8 cellular contexts compared by ENCODE assay signal in the genomic region with DNA sequence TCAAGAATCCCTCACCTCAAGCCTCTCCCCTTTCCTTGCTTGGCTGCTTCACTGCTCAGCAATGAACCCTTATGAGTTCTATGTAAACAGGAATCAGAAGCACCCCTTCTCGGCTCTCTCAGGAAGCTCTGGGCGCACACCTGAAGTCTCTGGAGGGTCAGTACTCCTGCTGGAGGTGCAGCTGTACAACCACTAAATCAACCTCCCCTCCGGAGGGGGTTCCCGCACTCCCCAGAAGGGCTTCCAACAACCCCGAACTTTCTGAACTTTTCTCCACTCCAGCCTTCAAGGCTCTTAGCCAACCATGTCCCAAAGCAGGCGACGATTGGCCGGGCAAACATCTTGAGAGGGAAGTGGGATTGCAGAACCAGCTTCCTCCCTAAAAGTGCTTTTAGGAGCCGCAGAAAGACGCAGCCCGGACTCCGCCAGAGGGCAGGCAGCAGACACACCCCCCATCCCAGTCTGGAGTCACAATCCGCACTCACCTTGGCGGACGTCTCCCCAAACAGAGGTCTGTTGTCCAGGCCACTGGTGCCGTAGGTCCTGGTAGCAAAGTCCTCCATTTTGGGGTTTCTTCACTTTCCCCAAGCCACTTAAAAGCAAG. TPM values are rescaled to one million over a fixed set of nuclear protein-coding genes. Genes with fewer than 3 reads are reported as not detected.
DNase-seq lines count a peak whose midpoint lies in the region; ATAC-seq, FAIRE-seq and TF ChIP-seq lines count a peak whose summit lies in the region.

No MANE protein-coding gene starts in this region.

- intact Hi-C loops in HepG2 (cut with micrococcal nuclease; ENCODE audit: unreplicated experiment) = no loop called here

- H3K4me1 Mint-ChIP-seq in stimulated activated effector memory CD8-positive, alpha-beta T cell treated with anti-CD3 and anti-CD28 coated beads, Interleukin-12 subunit alpha, Interleukin-12 subunit beta, amount 100 ng/mL, for 72 hours = peaks cover 21% of the 10 kb centered on the region

- H3K4me1 ChIP-seq in A549 (peaks cover 11% of the 10 kb centered on the region), HepG2 (ENCODE audit: insufficient read depth, low read length) (peaks cover 41% of the 10 kb centered on the region)

- no peaks in the 10 kb centered on the region for H3K9me3 Mint-ChIP-seq in stimulated activated effector memory CD8-positive, alpha-beta T cell treated with anti-CD3 and anti-CD28 coated beads, Interleukin-12 subunit alpha, Interleukin-12 subunit beta, amount 100 ng/mL, for 72 hours

- H3K36me3 Mint-ChIP-seq in stimulated activated effector memory CD8-positive, alpha-beta T cell treated with anti-CD3 and anti-CD28 coated beads, Interleukin-12 subunit alpha, Interleukin-12 subunit beta, amount 100 ng/mL, for 72 hours = peaks cover 59% of the 10 kb centered on the region

- peak overlapping the region; percentile 67 to 86 for H3K27ac ChIP-seq in A549
- H3K27ac ChIP-seq in HepG2 (ENCODE audit: extremely low read length, insufficient read depth, low read length) = peak overlapping the region; percentile 55

- no TSS peak for BruUV-seq in HepG2 (replicated peaks; lab: Mats Ljungman, UMichigan)

- H3K36me3 ChIP-seq in HepG2 (replicated peaks in 1 of 2; ENCODE audit: control insufficient read depth in 1 of 2, insufficient read depth in 2 of 2, low read length in 2 of 2) = no peaks in the 10 kb centered on the region

- DNase-seq in A549 (ENCODE audit: low read depth in 1 of 2, low spot score in 1 of 2) = peak; percentile 42 to 50
- DNase-seq in GM18507 (ENCODE audit: extremely low spot score, insufficient read length, low read depth) = peak; percentile 17
- peak; percentile 26 for DNase-seq in T-helper 22 cell (ENCODE audit: low read depth)
- peak; percentile 31 for DNase-seq in dedifferentiated amniotic fluid mesenchymal stem cell (ENCODE audit: extremely low spot score)
- DNase-seq in HepG2 (ENCODE audit: low spot score) = peak; percentile 28
- DNase-seq in stimulated activated effector memory CD8-positive, alpha-beta T cell treated with anti-CD3 and anti-CD28 coated beads, Interleukin-12 subunit alpha, Interleukin-12 subunit beta, amount 100 ng/mL, for 72 hours (ENCODE audit: low spot score in 2 of 2) = peak in 1 of 2 donors; percentile 71
- DNase-seq in HTR-8/SVneo (ENCODE audit: insufficient read length, low spot score) = no peak

- no peak for TF ChIP-seq POLR2A in A549 (IDR thresholded peaks at IDR 0.05; ENCODE audit: low read length)
- TF ChIP-seq POLR2A in HepG2 (IDR thresholded peaks at IDR 0.05; ENCODE audit: insufficient read depth in 1 of 2, low read depth in 2 of 2, low read length in 2 of 2) = no peak

- in situ Hi-C loops in HepG2 (cut with HindIII; ENCODE audit: extremely low pct_ligation_motif_present, low pct_unique_long_range_greater_than_20kb) = no loop called here

- H3K4me3 ChIP-seq in A549 (peak overlapping the region; percentile 99), HepG2 (replicated peaks in 1 of 3; ENCODE audit: insufficient read depth in 1 of 3, low read depth in 2 of 3, low read length in 3 of 3) (peak overlapping the region; percentile 82 to 95 (median 89))

- H3K4me3 Mint-ChIP-seq in stimulated activated effector memory CD8-positive, alpha-beta T cell treated with anti-CD3 and anti-CD28 coated beads, Interleukin-12 subunit alpha, Interleukin-12 subunit beta, amount 100 ng/mL, for 72 hours = peak overlapping the region; percentile 99

- TF ChIP-seq CTCF in A549 (IDR thresholded peaks at IDR 0.05) = no peak
- no peak for TF ChIP-seq CTCF in HepG2 (CRISPR knock-in tag; IDR thresholded peaks at IDR 0.05)

- H3K79me2 ChIP-seq in HepG2 (ENCODE audit: insufficient read depth, low read length) = peaks cover 10% of the 10 kb centered on the region

- peak overlapping the region; percentile 98 for H3K27ac Mint-ChIP-seq in stimulated activated effector memory CD8-positive, alpha-beta T cell treated with anti-CD3 and anti-CD28 coated beads, Interleukin-12 subunit alpha, Interleukin-12 subunit beta, amount 100 ng/mL, for 72 hours

- CTCF ChIA-PET in A549 (lab: Yijun Ruan, JAX) (interaction anchor here (4.0 kb wide), 1 partner anchor 18 kb away, joined by 20 read pairs; no protein-coding TSS in a partner anchor), HepG2 (lab: Yijun Ruan, JAX; ENCODE audit: low intra/inter-chr PET ratio, low total read pairs) (no interaction called here)

- peak; percentile 70 to 72 for ATAC-seq in A549
- ATAC-seq in HG03460 (IDR thresholded peaks at IDR 0.05; ENCODE audit: unreplicated experiment) = peak; percentile 16
- ATAC-seq in HepG2 = peak; percentile 66
- ATAC-seq in stimulated activated effector memory CD8-positive, alpha-beta T cell treated with anti-CD3 and anti-CD28 coated beads, Interleukin-12 subunit alpha, Interleukin-12 subunit beta, amount 100 ng/mL, for 72 hours = no peak

- H3K4me2 ChIP-seq in A549 (peak overlapping the region; percentile 77), HepG2 (ENCODE audit: low read depth, low read length) (peak overlapping the region; percentile 90)

- peaks cover 0 to 11% of the 10 kb centered on the region in 2 experiments; a peak in 2 of 5 replicates for H3K27me3 ChIP-seq in HepG2 (ENCODE audit: control insufficient read depth in 1 of 2, insufficient read depth in 2 of 2, low read length in 2 of 2)

- no peak overlapping the region for H2AFZ ChIP-seq in HepG2 (ENCODE audit: low read length)

- peak overlapping the region; percentile 79 for H3K9ac ChIP-seq in HepG2 (ENCODE audit: insufficient read depth, low read depth, low read length)

- FAIRE-seq in A549 (lab: Jason Lieb, UNC) = no peak
- peak; percentile 87 for FAIRE-seq in GM18507 (lab: Jason Lieb, UNC)
- no peak for FAIRE-seq in HepG2 (lab: Jason Lieb, UNC)
- FAIRE-seq in HTR-8/SVneo (lab: Jason Lieb, UNC) = no peak

- TF ChIP-seq RAD21 in A549 (conservative IDR thresholded peaks at IDR 0.05 in 1 of 2, IDR thresholded peaks at IDR 0.05 in 1 of 2) (no peak), HepG2 (CRISPR knock-in tag; IDR thresholded peaks at IDR 0.05) (no peak)

- POLR2A ChIA-PET in A549 (lab: Yijun Ruan, JAX) (interaction anchor here (2.9 kb wide), 1 partner anchor 66 kb away, joined by 24 read pairs; the partner anchor contains the start of gene DMTF1), HepG2 (lab: Yijun Ruan, JAX) (interaction anchor here (0.9 to 1.9 kb wide), 4 partner anchors 8 to 67 kb away, joined by 3 to 10 read pairs (median 6); partner anchors contain the start of gene DMTF1)

- H4K20me1 ChIP-seq in HepG2 (ENCODE audit: insufficient read depth, low read length) = no peaks in the 10 kb centered on the region; the same call in 1 of the 2 replicates

- H3K9me3 ChIP-seq in A549 (no peaks in the 10 kb centered on the region), HepG2 (ENCODE audit: low read length) (no peaks in the 10 kb centered on the region)

- TF ChIP-seq EP300 in A549 (IDR thresholded peaks at IDR 0.05) = no peak
- no peak for TF ChIP-seq EP300 in HepG2 (IDR thresholded peaks at IDR 0.05; ENCODE audit: low read depth in 2 of 2, low read length in 2 of 2)
- no peak for TF ChIP-seq EP300 in HepG2 (CRISPR knock-in tag; IDR thresholded peaks at IDR 0.05; ENCODE audit: borderline replicate concordance)

- WGBS in A549 (ENCODE audit: missing lambda C conversion rate) = 11% methylated on average over 14 of the region's 16 CpGs
- WGBS in HepG2 (ENCODE audit: low lambda C conversion rate) = 21% methylated on average over 9 of the region's 16 CpGs

TF ChIP-seq in A549, 52 proteins besides CTCF, POLR2A, EP300 and RAD21 (continues in another document):
- TF ChIP-seq EHMT2 (IDR thresholded peaks at IDR 0.05; ENCODE audit: low read depth) (no peak), CBX8 (IDR thresholded peaks at IDR 0.05) (no peak), HES2 (IDR thresholded peaks at IDR 0.05) (no peak)

TF ChIP-seq in HepG2, 621 proteins besides CTCF, POLR2A, EP300 and RAD21 (continues in another document):
- TF ChIP-seq GATAD1 (CRISPR knock-in tag; IDR thresholded peaks at IDR 0.05) = 0 out of 2 replicates have a peak, but pooled peaks have one; percentile 8
- TF ChIP-seq TBX2 (CRISPR knock-in tag; IDR thresholded peaks at IDR 0.05; ENCODE audit: borderline replicate concordance) = 0 out of 2 replicates have a peak, but pooled peaks have one; percentile 15
- peak; percentile 2; the same call in 1 of the 2 replicates for TF ChIP-seq HOXA3 (CRISPR knock-in tag; IDR thresholded peaks at IDR 0.05)
- TF ChIP-seq ZNF562 (CRISPR knock-in tag; IDR thresholded peaks at IDR 0.05; ENCODE audit: borderline replicate concordance) = no peak
- 0 out of 2 replicates have a peak, but pooled peaks have one; percentile 18 for TF ChIP-seq ZNF605 (CRISPR knock-in tag; IDR thresholded peaks at IDR 0.05)

RNA-seq across cellular contexts. Expression of gene TMEM243, which starts 0.5 kb away (rescaled TPM):
- polyA plus RNA-seq in A549 (2011; rRNA removed) (35.0 and 36.1 TPM in 2 replicates), A549 (2017; fragmentation: RNase III; extraction: RNeasy Plus Mini Kit Qiagen cat#74134 plus additional on column Dnase treatment) (19.4 to 23.7 TPM (median 23.0 TPM) in 3 replicates), HepG2 (2011; rRNA removed) (16.8 and 25.1 TPM in 2 replicates)
- polyA plus RNA-seq in A549 (2012; cell fraction: cytosol; rRNA removed) = 16.5 and 17.6 TPM in 2 replicates
- 11.7 and 15.6 TPM in 2 replicates for polyA plus RNA-seq in A549 (2012; cell fraction: nucleus; rRNA removed)
- 9.4 and 13.4 TPM in 2 replicates for polyA minus RNA-seq in A549 (2011; rRNA and poly(A)+ RNA removed)
- total RNA-seq in HepG2 (2016; rRNA removed; fragmentation: Illumina TruSeq; extraction: Trizol) = 25.1 and 31.2 TPM in 2 replicates
- 27.6 and 31.4 TPM in 2 replicates for total RNA-seq in HepG2 (2016; cell fraction: cytosol; rRNA removed; fragmentation: Illumina TruSeq; extraction: Trizol; ENCODE audit: low read depth)
- 23.7 and 29.6 TPM in 2 replicates for total RNA-seq in HepG2 (2016; cell fraction: insoluble cytoplasmic fraction; rRNA removed; fragmentation: Illumina TruSeq; extraction: Trizol)
- total RNA-seq in HepG2 (2016; cell fraction: membrane; rRNA removed; fragmentation: Illumina TruSeq; extraction: Trizol) = 48.4 and 50.6 TPM in 2 replicates
- total RNA-seq in HepG2 (2016; cell fraction: nucleus; rRNA removed; fragmentation: Illumina TruSeq; extraction: Trizol) = 34.7 and 36.7 TPM in 2 replicates
- polyA plus RNA-seq in HepG2 (2011; cell fraction: cytosol; rRNA removed) = 13.5 and 14.8 TPM in 2 replicates
- polyA plus RNA-seq in HepG2 (2011; cell fraction: nucleus; rRNA removed) = 18.5 and 23.0 TPM in 2 replicates
- polyA plus RNA-seq in HepG2 (2012) = 16.1 and 18.1 TPM in 2 replicates
- 30.0 and 41.0 TPM in 2 replicates for polyA plus RNA-seq in HepG2 (2016; cell fraction: cytosol; fragmentation: Illumina TruSeq; extraction: Trizol; ENCODE audit: low read depth)
- 29.9 and 30.3 TPM in 2 replicates for polyA plus RNA-seq in HepG2 (2016; cell fraction: insoluble cytoplasmic fraction; fragmentation: Illumina TruSeq; extraction: Trizol; ENCODE audit: low read depth)
- polyA plus RNA-seq in HepG2 (2016; cell fraction: membrane; fragmentation: Illumina TruSeq; extraction: Trizol; ENCODE audit: low read depth) = 49.3 and 51.1 TPM in 2 replicates
- polyA plus RNA-seq in HepG2 (2016; cell fraction: nucleus; fragmentation: Illumina TruSeq; extraction: Trizol; ENCODE audit: insufficient read depth, low read depth) = 42.4 and 44.5 TPM in 2 replicates
- polyA minus RNA-seq in HepG2 (2011; rRNA and poly(A)+ RNA removed; ENCODE audit: low replicate concordance) = 12.0 and 41.0 TPM in 2 replicates
- polyA minus RNA-seq in HepG2 (2011; cell fraction: cytosol; rRNA and poly(A)+ RNA removed) = 3.5 and 7.8 TPM in 2 replicates
- polyA minus RNA-seq in HepG2 (2011; cell fraction: nucleus; rRNA and poly(A)+ RNA removed) = 28.8 and 38.5 TPM in 2 replicates
